ENCODE assay signal across 20 cellular contexts in genomic region chr7:30812676-30813075, GRCh38.
"Had no signal": no experiment of that assay in that cellular context is flagged by ENCODE, and none has a peak within 500 bp of the region (broad histone marks: within the 10 kb centered on the region; RNA-seq: fewer than 3 reads in every experiment).

No MANE protein-coding gene starts in this region.

- H3K4me3 ChIP-seq: cardiac muscle cell, gastrocnemius medialis, left ventricle myocardium inferior, lower lobe of right lung, prostate gland, skin epidermis had no signal

- H3K27ac ChIP-seq: cardiac muscle cell, parathyroid adenoma, prostate gland had no signal

- H3K9me3 ChIP-seq: gastrocnemius medialis, left ventricle myocardium inferior, lower lobe of right lung, prostate gland had no signal

- ATAC-seq: gastrocnemius medialis, lower lobe of right lung, sciatic nerve had no signal

- H3K36me3 ChIP-seq: cardiac muscle cell, gastrocnemius medialis, left ventricle myocardium inferior, prostate gland had no signal

- DNase-seq: dermis blood vessel endothelial cell; endodermal cell; erythroblast; gastrocnemius medialis; glutamatergic neuron; kidney; left cardiac atrium; left ventricle myocardium inferior; lower lobe of right lung; mesenchymal stem cell; midbrain; naive B cell; occipital lobe; retina; stimulated activated naive CD4-positive, alpha-beta T cell treated with Interleukin-2 at 50 U/mL for 16 hours had no signal

- H3K4me1 ChIP-seq: parathyroid adenoma, prostate gland had no signal

- H3K27me3 ChIP-seq: cardiac muscle cell, gastrocnemius medialis had no signal
